ENCODE assay signal across 8 cellular contexts in the genomic region with DNA sequence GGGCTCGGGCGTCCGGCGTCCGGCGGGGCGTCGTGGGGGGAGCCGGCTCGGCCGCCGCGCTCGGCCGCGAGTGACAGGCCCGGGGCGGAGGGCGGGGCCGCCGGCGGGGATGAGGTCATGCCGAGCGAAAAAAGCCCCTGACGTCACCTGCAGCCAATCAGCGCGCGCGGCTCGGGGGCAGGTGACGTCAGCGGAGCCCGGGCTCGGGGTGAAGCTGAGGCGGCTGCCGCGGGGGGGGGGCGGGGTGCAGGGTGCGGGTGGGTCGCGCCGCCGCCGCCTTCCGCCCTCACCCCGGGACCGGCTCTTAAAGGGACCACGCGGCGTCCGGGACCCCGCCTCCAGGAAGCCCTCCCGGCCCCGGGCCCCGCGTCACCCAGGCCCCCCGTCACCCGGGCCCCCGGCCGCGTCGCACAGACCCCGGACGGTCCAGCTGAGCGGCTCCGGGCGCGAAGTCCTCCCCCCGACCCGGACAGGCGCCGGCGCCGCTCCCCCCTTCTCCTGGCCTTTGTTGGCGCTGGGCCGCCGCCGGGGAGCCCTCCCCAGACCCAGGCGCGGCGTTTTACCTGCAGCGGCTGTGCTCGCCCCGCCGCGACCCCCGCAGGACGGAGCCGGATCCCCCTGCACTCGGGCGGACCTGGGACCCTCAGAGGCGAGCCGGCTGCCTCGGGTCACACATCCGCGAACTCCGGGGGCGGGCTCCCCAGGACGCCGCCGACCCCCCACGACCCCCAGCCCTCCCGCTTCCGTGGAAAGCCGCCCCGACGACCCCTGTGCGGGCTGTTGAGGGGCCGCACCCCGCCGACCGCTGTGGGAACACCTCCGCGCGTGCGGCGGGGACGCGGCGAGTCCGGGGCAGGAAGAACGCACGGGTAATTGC. TPM values are rescaled to one million over a fixed set of nuclear protein-coding genes. Genes with fewer than 3 reads are reported as not detected.
A peak's percentile ranks its signal among the peaks of the same experiment; 100 is the strongest.
DNase-seq lines count a peak whose midpoint lies in the region; ATAC-seq and TF ChIP-seq lines count a peak whose summit lies in the region.

A gene with protein sequence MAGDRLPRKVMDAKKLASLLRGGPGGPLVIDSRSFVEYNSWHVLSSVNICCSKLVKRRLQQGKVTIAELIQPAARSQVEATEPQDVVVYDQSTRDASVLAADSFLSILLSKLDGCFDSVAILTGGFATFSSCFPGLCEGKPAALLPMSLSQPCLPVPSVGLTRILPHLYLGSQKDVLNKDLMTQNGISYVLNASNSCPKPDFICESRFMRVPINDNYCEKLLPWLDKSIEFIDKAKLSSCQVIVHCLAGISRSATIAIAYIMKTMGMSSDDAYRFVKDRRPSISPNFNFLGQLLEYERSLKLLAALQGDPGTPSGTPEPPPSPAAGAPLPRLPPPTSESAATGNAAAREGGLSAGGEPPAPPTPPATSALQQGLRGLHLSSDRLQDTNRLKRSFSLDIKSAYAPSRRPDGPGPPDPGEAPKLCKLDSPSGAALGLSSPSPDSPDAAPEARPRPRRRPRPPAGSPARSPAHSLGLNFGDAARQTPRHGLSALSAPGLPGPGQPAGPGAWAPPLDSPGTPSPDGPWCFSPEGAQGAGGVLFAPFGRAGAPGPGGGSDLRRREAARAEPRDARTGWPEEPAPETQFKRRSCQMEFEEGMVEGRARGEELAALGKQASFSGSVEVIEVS (minus strand): TSS at position 72 of the 877 bp plus-strand sequence. CDS start 6,445 bp downstream, outside the sequence.

- H3K27me3 ChIP-seq in colonic mucosa: no peaks in the 10 kb centered on the region

- POLR2A ChIA-PET in GM10248 (lab: Yijun Ruan, JAX): no interaction called here

- peak within 1 kb of the TSS; percentile 94 to 96 for H3K9ac ChIP-seq in colonic mucosa (ENCODE audit: low read depth in 2 of 2, low read length in 2 of 2)

- H3K36me3 ChIP-seq in colonic mucosa: no peaks in the 10 kb centered on the region

- ATAC-seq in HG03039 (IDR thresholded peaks at IDR 0.05; ENCODE audit: unreplicated experiment): peak; percentile 48
- no peak for ATAC-seq in HG03520 (IDR thresholded peaks at IDR 0.05; ENCODE audit: unreplicated experiment)

- intact Hi-C loops in colonic mucosa (cut with DNase I): no loop called here

- DNase-seq in GM10248 (ENCODE audit: extremely low spot score) (peak; percentile 94), NCI-H345 (lab: John Stamatoyannopoulos, UW) (peak; percentile 93), colonic mucosa (peak; percentile 94), kidney tubule cell (ENCODE audit: low spot score) (peak; percentile 96)
- DNase-seq in activated CD4-positive, alpha-beta T cell treated with anti-CD3 and anti-CD28 coated beads, Interleukin-2, amount 50 U/mL, for 1 hour: peak; percentile 97
- peak; percentile 75 to 87 (median 85) for DNase-seq in stimulated activated CD4-positive, alpha-beta T cell treated with anti-CD3 and anti-CD28 coated beads, Interleukin-12 subunit alpha, Interleukin-12 subunit beta, amount 100 ng/mL, for 48 hours (ENCODE audit: low read depth in 2 of 3, low spot score in 1 of 3)

- H3K4me3 ChIP-seq in colonic mucosa: peak within 1 kb of the TSS; percentile 59

- TF ChIP-seq CTCF in GM10248 (IDR thresholded peaks at IDR 0.05; ENCODE audit: control extremely low read depth, extremely low read depth, low read depth, missing control alignments): no peak
- no peak for TF ChIP-seq CTCF in colonic mucosa (IDR thresholded peaks at IDR 0.05)

- no peaks in the 10 kb centered on the region for H3K9me3 ChIP-seq in colonic mucosa

- H3K4me1 ChIP-seq in colonic mucosa: peaks cover 4% of the 10 kb centered on the region

- CTCF ChIA-PET in GM10248 (lab: Yijun Ruan, JAX): interaction anchor here (3.0 to 3.4 kb wide), 3 partner anchors 18 to 57 kb away, joined by 11 to 38 read pairs (median 38); no protein-coding TSS in a partner anchor

- H3K27ac ChIP-seq in colonic mucosa: peak within 1 kb of the TSS; percentile 87

RNA-seq across cellular contexts. Expression of the gene that starts here (rescaled TPM):
- total RNA-seq in colonic mucosa: 10 to 100 TPM; 21.8 to 33.9 TPM
